25 cellular contexts compared by ENCODE assay signal in genomic region chr19:6415592-6416190, GRCh38. TPM values are rescaled to one million over a fixed set of nuclear protein-coding genes. Genes with fewer than 3 reads are reported as not detected.
"Had no signal": no experiment of that assay in that cellular context is flagged by ENCODE, and none has a peak within 500 bp of the region (broad histone marks: within the 10 kb centered on the region; RNA-seq: fewer than 3 reads in every experiment).

No MANE protein-coding gene starts in this region.

- ATAC-seq: activated CD4-positive, CD25-positive, alpha-beta regulatory T cell treated with anti-CD3 and anti-CD28 coated beads, Interleukin-2, amount 50 U/mL, for 24 hours; activated CD8-positive, alpha-beta T cell treated with anti-CD3 and anti-CD28 coated beads for 36 hours; activated T-cell treated with anti-CD3 and anti-CD28 coated beads, Interleukin-2, amount 50 U/mL, for 72 hours had no signal

- H3K4me3 ChIP-seq: cardiac muscle cell, MG63, Peyer's patch had no signal

- DNase-seq: activated CD4-positive, alpha-beta T cell treated with anti-CD3 and anti-CD28 coated beads for 4 hours; activated CD8-positive, alpha-beta memory T cell treated with anti-CD3 and anti-CD28 coated beads, Interleukin-2, amount 50 U/mL, for 4 hours; activated CD8-positive, alpha-beta T cell treated with anti-CD3 and anti-CD28 coated beads for 36 hours; activated gamma-delta T cell treated with Interleukin-2 at 50 U/mL for 16 hours; activated naive CD4-positive, alpha-beta T cell treated with anti-CD3 and anti-CD28 coated beads, Interleukin-2, amount 10 ng/mL, durations not matched to agents 7 days and 5 days; activated naive CD8-positive, alpha-beta T cell treated with anti-CD3 and anti-CD28 coated beads for 36 hours; activated T-cell treated with anti-CD3 and anti-CD28 coated beads, Interleukin-2, amount 50 U/mL, for 72 hours; brain microvascular endothelial cell; cerebellar nuclear complex; MG63; MV-4-11; NCI-H1092 treated with DMSO at 0.1 percent for 48 hours; NCI-H1417 treated with DMSO at 0.1 percent for 48 hours; NCI-H1694; NCI-H2029; NCI-H2107; NCI-H2171 treated with DMSO at 0.1 percent for 48 hours; NCI-H345; NCI-H510A; NCI-H526 treated with DMSO at 0.1 percent for 48 hours; NK-92 treated with Interleukin-12 subunit alpha and Interleukin-12 subunit beta, amount 100 ng/mL, for 24 hours; Peyer's patch; SHP77 treated with DMSO at 0.1 percent for 48 hours had no signal

- H3K9me3 ChIP-seq: MG63, Peyer's patch had no signal

- H3K27ac ChIP-seq: brain microvascular endothelial cell, cardiac muscle cell, Peyer's patch had no signal

- H3K27me3 ChIP-seq: brain microvascular endothelial cell, cardiac muscle cell, MG63, Peyer's patch had no signal

RNA-seq across cellular contexts. Expression of gene SLC25A41, which starts 17.9 kb away (rescaled TPM):
- total RNA-seq: activated CD8-positive, alpha-beta T cell treated with anti-CD3 and anti-CD28 coated beads for 36 hours had no signal
